ENCODE assay signal across 22 cellular contexts in genomic region chr2:21356076-21356856, GRCh38.
"Had no signal": no experiment of that assay in that cellular context is flagged by ENCODE, and none has a peak within 500 bp of the region (broad histone marks: within the 10 kb centered on the region; RNA-seq: fewer than 3 reads in every experiment).

No MANE protein-coding gene starts in this region.

- H3K4me3 Mint-ChIP-seq: activated naive CD4-positive, alpha-beta T cell treated with anti-CD3 and anti-CD28 coated beads, Interleukin-2, amount 50 U/mL, for 24 hours; dendritic cell treated with granulocyte-macrophage colony-stimulating factor and Interleukin-4, amounts not matched to agents 40 ng/mL and 50 ng/mL, for 4 days; effector memory CD8-positive, alpha-beta T cell had no signal

- H3K27ac Mint-ChIP-seq: activated naive CD4-positive, alpha-beta T cell treated with anti-CD3 and anti-CD28 coated beads, Interleukin-2, amount 50 U/mL, for 24 hours; dendritic cell treated with granulocyte-macrophage colony-stimulating factor and Interleukin-4, amounts not matched to agents 40 ng/mL and 50 ng/mL, for 4 days; effector memory CD8-positive, alpha-beta T cell had no signal

- H3K27ac ChIP-seq: ascending aorta, breast epithelium, prostate gland, skin epidermis, tibial artery, uterus, VCaP had no signal

- H3K27me3 Mint-ChIP-seq: activated naive CD4-positive, alpha-beta T cell treated with anti-CD3 and anti-CD28 coated beads, Interleukin-2, amount 50 U/mL, for 24 hours; effector memory CD8-positive, alpha-beta T cell had no signal

- H3K36me3 Mint-ChIP-seq: activated naive CD4-positive, alpha-beta T cell treated with anti-CD3 and anti-CD28 coated beads, Interleukin-2, amount 50 U/mL, for 24 hours had no signal

- H3K36me3 ChIP-seq: ascending aorta, breast epithelium, prostate gland, tibial artery, uterus had no signal

- H3K4me1 ChIP-seq: ascending aorta, breast epithelium, prostate gland, tibial artery, uterus had no signal

- H3K4me3 ChIP-seq: ascending aorta, breast epithelium, lung, prostate gland, skin epidermis, tibial artery, uterus had no signal

- H3K4me1 Mint-ChIP-seq: activated naive CD4-positive, alpha-beta T cell treated with anti-CD3 and anti-CD28 coated beads, Interleukin-2, amount 50 U/mL, for 24 hours had no signal

- H3K9me3 ChIP-seq: ascending aorta, breast epithelium, prostate gland, tibial artery, uterus had no signal

- H3K27me3 ChIP-seq: ascending aorta, breast epithelium, tibial artery, uterus had no signal

- ATAC-seq: effector memory CD8-positive, alpha-beta T cell; left colon; right cardiac atrium; stimulated activated naive CD8-positive, alpha-beta T cell treated with anti-CD3 and anti-CD28 coated beads, Interleukin-15, Interleukin-2, amounts not matched to agents 100 U/mL and 50 U/mL, for 24 hours had no signal

- H3K9me3 Mint-ChIP-seq: dendritic cell treated with granulocyte-macrophage colony-stimulating factor and Interleukin-4, amounts not matched to agents 40 ng/mL and 50 ng/mL, for 4 days had no signal

- DNase-seq: activated CD4-positive, alpha-beta T cell treated with anti-CD3 and anti-CD28 coated beads, Interleukin-2, amount 50 U/mL, for 1 hour; activated CD4-positive, CD25-positive, alpha-beta regulatory T cell treated with anti-CD3 and anti-CD28 coated beads, Interleukin-2, amount 50 U/mL, for 72 hours; activated CD8-positive, alpha-beta memory T cell treated with anti-CD3 and anti-CD28 coated beads, Interleukin-2, amount 50 U/mL, for 4 hours; activated effector memory CD4-positive, alpha-beta T cell treated with anti-CD3 and anti-CD28 coated beads, Interleukin-2, amount 50 U/mL, for 16 hours; activated T-cell treated with anti-CD3 and anti-CD28 coated beads, Interleukin-2, amount 50 U/mL, for 48 hours; effector memory CD8-positive, alpha-beta T cell; foreskin fibroblast; left colon; right cardiac atrium; stimulated activated naive CD8-positive, alpha-beta T cell treated with anti-CD3 and anti-CD28 coated beads, Interleukin-15, Interleukin-2, amounts not matched to agents 100 U/mL and 50 U/mL, for 24 hours; substantia nigra; T1000; tibial artery; uterus had no signal
